Comparison of ENCODE assay signal across 18 cellular contexts in the genomic region with DNA sequence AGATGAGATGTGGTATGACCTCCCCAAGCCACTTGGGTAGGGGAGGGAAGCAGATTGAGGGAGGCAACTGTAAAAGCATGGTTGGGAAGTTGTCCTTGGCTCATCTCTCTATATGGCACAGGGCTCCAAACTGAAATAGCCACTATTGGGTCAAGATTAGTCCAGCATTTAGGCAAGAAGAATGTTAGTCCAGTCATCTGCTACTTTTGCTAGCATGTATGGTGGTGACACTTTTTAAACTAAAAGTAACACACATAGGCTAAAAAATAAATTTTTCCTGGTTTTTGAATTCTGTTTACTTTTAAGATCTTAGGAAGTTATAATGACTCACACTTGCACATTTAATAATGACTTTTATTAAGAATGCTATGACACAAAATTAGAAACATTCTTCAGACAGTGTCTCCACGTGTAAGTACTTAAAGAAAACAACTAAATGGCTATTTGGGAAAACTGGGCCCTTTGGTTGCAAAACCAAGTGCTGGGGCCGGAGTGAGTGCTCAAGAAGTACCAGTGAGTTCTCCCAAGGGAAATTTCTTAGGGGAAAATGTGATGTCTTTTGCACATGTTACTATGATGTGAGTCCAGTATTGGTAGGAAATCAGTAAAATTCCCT.
A peak's percentile ranks its signal among the peaks of the same experiment; 100 is the strongest.
DNase-seq lines count a peak whose midpoint lies in the region; ATAC-seq, FAIRE-seq and TF ChIP-seq lines count a peak whose summit lies in the region.
"Had no signal": no experiment of that assay in that cellular context is flagged by ENCODE, and none has a peak within 500 bp of the region (broad histone marks: within the 10 kb centered on the region; RNA-seq: fewer than 3 reads in every experiment).

No MANE protein-coding gene starts in this region.

- CTCF ChIA-PET in A549 (lab: Yijun Ruan, JAX) (no interaction called here), A673 (lab: Charles Lee) (no interaction called here)

- FAIRE-seq in A549 (lab: Jason Lieb, UNC), result no peak

- TF ChIP-seq RAD21 in A549 (conservative IDR thresholded peaks at IDR 0.05 in 1 of 2, IDR thresholded peaks at IDR 0.05 in 1 of 2), result no peak

- H3K27me3 Mint-ChIP-seq in osteocyte (ENCODE audit: unreplicated experiment), result no peaks in the 10 kb centered on the region

- BruUV-seq in A673 (replicated peaks; lab: Mats Ljungman, UMichigan), result no TSS peak

- TF ChIP-seq POLR2A in A549 (IDR thresholded peaks at IDR 0.05; ENCODE audit: low read length), result no peak

- H3K27me3 ChIP-seq in A673 (replicated peaks; ENCODE audit: insufficient read depth, low read depth, low read length, poor library complexity), result no peaks in the 10 kb centered on the region
- H3K27me3 ChIP-seq: BLaER1 treated with 17β-estradiol and CSF1 and Interleukin-3, amounts not matched to agents 10 nM and 100 nM; left lung; right lobe of liver had no signal

- H3K27ac ChIP-seq in A549 (peak overlapping the region; percentile 22 to 81; a peak in 3 of 6 replicates), A673 (ENCODE audit: low read depth, low read length, poor library complexity, severe bottlenecking) (no peak overlapping the region)
- H3K27ac ChIP-seq: BLaER1 treated with 17β-estradiol and CSF1 and Interleukin-3, amounts not matched to agents 10 nM and 100 nM; WERI-Rb-1 had no signal

- intact Hi-C loops in A673 (cut with micrococcal nuclease; ENCODE audit: unreplicated experiment), result no loop called here

- H3K4me3 ChIP-seq in A549 (no peak overlapping the region), cardiac fibroblast (replicated peaks in 1 of 2; ENCODE audit: low read depth in 2 of 2, low read length in 2 of 2) (no peak overlapping the region), A673 (ENCODE audit: low read depth, low read length, poor library complexity, severe bottlenecking) (no peak overlapping the region)
- H3K4me3 ChIP-seq: BLaER1 treated with 17β-estradiol and CSF1 and Interleukin-3, amounts not matched to agents 10 nM and 100 nM; left lung; right lobe of liver had no signal

- no peaks in the 10 kb centered on the region for H3K36me3 ChIP-seq in A673 (ENCODE audit: insufficient read depth, low read length, poor library complexity, severe bottlenecking)
- H3K36me3 ChIP-seq: left lung, right lobe of liver, WERI-Rb-1 had no signal

- peaks cover 26% of the 10 kb centered on the region for H3K4me1 Mint-ChIP-seq in osteocyte (ENCODE audit: unreplicated experiment)

- no peak for ATAC-seq in A549
- ATAC-seq: right lobe of liver had no signal

- H3K9me3 ChIP-seq in A549, result no peaks in the 10 kb centered on the region
- no peaks in the 10 kb centered on the region for H3K9me3 ChIP-seq in A673 (ENCODE audit: low read depth, low read length, poor library complexity, severe bottlenecking)
- H3K9me3 ChIP-seq: BLaER1 treated with 17β-estradiol and CSF1 and Interleukin-3, amounts not matched to agents 10 nM and 100 nM; left lung; right lobe of liver had no signal

- H3K9me3 Mint-ChIP-seq in osteocyte (ENCODE audit: unreplicated experiment), result no peaks in the 10 kb centered on the region
- H3K9me3 Mint-ChIP-seq: nephron had no signal

- POLR2A ChIA-PET in A549 (lab: Yijun Ruan, JAX), result no interaction called here
- POLR2A ChIA-PET in A673 (lab: Charles Lee; ENCODE audit: low non-redundant PET), result no interaction called here

- no peak for TF ChIP-seq CTCF in A549 (IDR thresholded peaks at IDR 0.05)
- no peak for TF ChIP-seq CTCF in cardiac fibroblast (IDR thresholded peaks at IDR 0.05; ENCODE audit: low read depth, low read length)
- no peak for TF ChIP-seq CTCF in osteocyte (IDR thresholded peaks at IDR 0.05)
- TF ChIP-seq CTCF in A673 (conservative IDR thresholded peaks at IDR 0.05; ENCODE audit: low read depth, low read length), result no peak

- H3K4me1 ChIP-seq in A549 (peaks cover 75% of the 10 kb centered on the region), A673 (ENCODE audit: insufficient read depth, low read length, poor library complexity, severe bottlenecking) (no peaks in the 10 kb centered on the region)

- no peak for TF ChIP-seq EP300 in A549 (IDR thresholded peaks at IDR 0.05)

- H3K36me3 Mint-ChIP-seq in osteocyte (ENCODE audit: unreplicated experiment), result no peaks in the 10 kb centered on the region

- H3K4me3 Mint-ChIP-seq in osteocyte (ENCODE audit: unreplicated experiment), result no peak overlapping the region
- H3K4me3 Mint-ChIP-seq: nephron had no signal

- 50% methylated on average over 2 of the region's 2 CpGs for WGBS in A549 (ENCODE audit: missing lambda C conversion rate)

- no peak for DNase-seq in A549 (ENCODE audit: low read depth in 1 of 2, low spot score in 1 of 2)
- peak; percentile 62 for DNase-seq in EH (ENCODE audit: low read depth)
- peak; percentile 61 to 66 for DNase-seq in cardiac fibroblast (ENCODE audit: low read depth in 2 of 2)
- DNase-seq in osteocyte (ENCODE audit: extremely low spot score, unreplicated experiment), result no peak
- DNase-seq in DMS79 (lab: John Stamatoyannopoulos, UW), result no peak
- no peak for DNase-seq in activated gamma-delta T cell (lab: John Stamatoyannopoulos, UW)
- DNase-seq in middle frontal gyrus (ENCODE audit: extremely low spot score, low spot score), result no peak
- no peak for DNase-seq in A673 (ENCODE audit: low spot score)
- DNase-seq: cortex of kidney; erythroblast; hypothalamus; left lung; NCI-H187; right lobe of liver; stimulated activated naive CD4-positive, alpha-beta T cell; WERI-Rb-1 had no signal

- H3K4me2 ChIP-seq in A549, result no peak overlapping the region

- peak overlapping the region; percentile 8 for H3K27ac Mint-ChIP-seq in osteocyte (ENCODE audit: unreplicated experiment)

TF ChIP-seq in A549, 52 proteins besides CTCF, POLR2A, EP300 and RAD21:
- TF ChIP-seq KDM1A (IDR thresholded peaks at IDR 0.05; ENCODE audit: low read depth), result no peak
- no peak for TF ChIP-seq ZFP36 (IDR thresholded peaks at IDR 0.05; ENCODE audit: borderline replicate concordance, partially characterized antibody)
- TF ChIP-seq, protein P1, sequence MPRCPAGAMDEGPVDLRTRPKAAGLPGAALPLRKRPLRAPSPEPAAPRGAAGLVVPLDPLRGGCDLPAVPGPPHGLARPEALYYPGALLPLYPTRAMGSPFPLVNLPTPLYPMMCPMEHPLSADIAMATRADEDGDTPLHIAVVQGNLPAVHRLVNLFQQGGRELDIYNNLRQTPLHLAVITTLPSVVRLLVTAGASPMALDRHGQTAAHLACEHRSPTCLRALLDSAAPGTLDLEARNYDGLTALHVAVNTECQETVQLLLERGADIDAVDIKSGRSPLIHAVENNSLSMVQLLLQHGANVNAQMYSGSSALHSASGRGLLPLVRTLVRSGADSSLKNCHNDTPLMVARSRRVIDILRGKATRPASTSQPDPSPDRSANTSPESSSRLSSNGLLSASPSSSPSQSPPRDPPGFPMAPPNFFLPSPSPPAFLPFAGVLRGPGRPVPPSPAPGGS (IDR thresholded peaks at IDR 0.05), result no peak

Comparison
In these comparisons a context has a peak if more than half of its experiments do, and no peak if none do; other contexts are left out.
1. DNase-seq: peak in EH (single experiment) and cardiac fibroblast (2 of 2); none in A549 (0 of 2), osteocyte (single experiment), DMS79 (single experiment), activated gamma-delta T cell (single experiment), middle frontal gyrus (single experiment) and A673 (single experiment).